In the genomic region with DNA sequence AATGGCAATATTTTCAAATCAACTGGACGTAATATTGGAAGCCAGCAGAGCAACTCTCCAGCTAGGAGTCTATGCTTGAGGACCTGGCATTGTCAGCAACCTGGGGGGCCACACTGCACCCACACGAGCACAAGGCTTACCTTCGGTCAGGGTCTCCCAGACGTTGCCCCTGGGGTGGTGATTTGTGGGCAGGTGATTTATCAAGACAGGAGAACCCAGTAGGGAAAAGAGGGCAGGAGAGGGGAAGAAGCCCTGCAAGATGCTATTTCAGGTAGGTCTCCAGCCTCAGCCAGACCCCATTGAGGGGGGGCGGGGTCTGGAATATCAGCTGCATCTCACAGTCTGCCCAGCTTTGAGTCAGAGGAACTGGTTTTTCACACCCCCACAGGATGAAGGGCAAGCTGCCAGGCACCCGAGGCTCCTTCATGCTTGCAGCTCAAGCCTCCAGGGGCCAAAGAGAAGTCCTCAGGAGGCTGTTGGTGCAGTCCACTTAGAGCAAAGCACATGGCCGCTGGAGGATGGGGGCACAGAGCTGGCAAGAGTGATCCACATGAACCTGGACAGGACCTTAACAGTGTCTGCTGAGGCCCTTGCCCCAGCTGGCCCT, we compare ENCODE assay signal across 18 cellular contexts.
DNase-seq lines count a peak whose midpoint lies in the region; ATAC-seq lines count a peak whose summit lies in the region.
"Had no signal": no experiment of that assay in that cellular context is flagged by ENCODE, and none has a peak within 500 bp of the region (broad histone marks: within the 10 kb centered on the region; RNA-seq: fewer than 3 reads in every experiment).

No MANE protein-coding gene starts in this region.

- peak; percentile 42 for ATAC-seq in activated naive CD8-positive, alpha-beta T cell treated with anti-CD3 and anti-CD28 coated beads, Interleukin-2, amount 50 U/mL, for 24 hours
- ATAC-seq in stimulated activated effector memory CD8-positive, alpha-beta T cell treated with anti-CD3 and anti-CD28 coated beads, Interleukin-12 subunit alpha, Interleukin-12 subunit beta, amount 100 ng/mL, for 72 hours = peak; percentile 43
- ATAC-seq: K562, PC-3 had no signal

- in situ Hi-C loops in KBM-7 (cut with MboI; ENCODE audit: low pct_unique_long_range_greater_than_20kb, low sequenced_read_pairs) = no loop called here

- H3K27me3 Mint-ChIP-seq in activated naive CD8-positive, alpha-beta T cell treated with anti-CD3 and anti-CD28 coated beads, Interleukin-2, amount 50 U/mL, for 24 hours = peaks cover 13% of the 10 kb centered on the region
- peaks cover 16% of the 10 kb centered on the region for H3K27me3 Mint-ChIP-seq in activated naive CD8-positive, alpha-beta T cell treated with anti-CD3 and anti-CD28 coated beads for 36 hours

- H3K4me1 Mint-ChIP-seq in activated naive CD8-positive, alpha-beta T cell treated with anti-CD3 and anti-CD28 coated beads, Interleukin-2, amount 50 U/mL, for 24 hours = peaks cover 20% of the 10 kb centered on the region
- H3K4me1 Mint-ChIP-seq in activated naive CD8-positive, alpha-beta T cell treated with anti-CD3 and anti-CD28 coated beads for 36 hours = peaks cover 4% of the 10 kb centered on the region
- H3K4me1 Mint-ChIP-seq in stimulated activated effector memory CD8-positive, alpha-beta T cell treated with anti-CD3 and anti-CD28 coated beads, Interleukin-12 subunit alpha, Interleukin-12 subunit beta, amount 100 ng/mL, for 72 hours = peaks cover 23% of the 10 kb centered on the region
- H3K4me1 Mint-ChIP-seq: B cell had no signal

- H3K36me3 Mint-ChIP-seq in activated naive CD8-positive, alpha-beta T cell treated with anti-CD3 and anti-CD28 coated beads, Interleukin-2, amount 50 U/mL, for 24 hours (ENCODE audit: low read depth) = no peaks in the 10 kb centered on the region
- H3K36me3 Mint-ChIP-seq in activated naive CD8-positive, alpha-beta T cell treated with anti-CD3 and anti-CD28 coated beads for 36 hours = no peaks in the 10 kb centered on the region
- H3K36me3 Mint-ChIP-seq in stimulated activated effector memory CD8-positive, alpha-beta T cell treated with anti-CD3 and anti-CD28 coated beads, Interleukin-12 subunit alpha, Interleukin-12 subunit beta, amount 100 ng/mL, for 72 hours = no peaks in the 10 kb centered on the region

- no peak overlapping the region for H3K27ac Mint-ChIP-seq in activated naive CD8-positive, alpha-beta T cell treated with anti-CD3 and anti-CD28 coated beads, Interleukin-2, amount 50 U/mL, for 24 hours
- H3K27ac Mint-ChIP-seq in activated naive CD8-positive, alpha-beta T cell treated with anti-CD3 and anti-CD28 coated beads for 36 hours = no peak overlapping the region
- no peak overlapping the region for H3K27ac Mint-ChIP-seq in stimulated activated effector memory CD8-positive, alpha-beta T cell treated with anti-CD3 and anti-CD28 coated beads, Interleukin-12 subunit alpha, Interleukin-12 subunit beta, amount 100 ng/mL, for 72 hours
- H3K27ac Mint-ChIP-seq: B cell, HFFc6 had no signal

- H3K9me3 Mint-ChIP-seq in activated naive CD8-positive, alpha-beta T cell treated with anti-CD3 and anti-CD28 coated beads, Interleukin-2, amount 50 U/mL, for 24 hours = no peaks in the 10 kb centered on the region
- no peaks in the 10 kb centered on the region for H3K9me3 Mint-ChIP-seq in activated naive CD8-positive, alpha-beta T cell treated with anti-CD3 and anti-CD28 coated beads for 36 hours
- no peaks in the 10 kb centered on the region for H3K9me3 Mint-ChIP-seq in stimulated activated effector memory CD8-positive, alpha-beta T cell treated with anti-CD3 and anti-CD28 coated beads, Interleukin-12 subunit alpha, Interleukin-12 subunit beta, amount 100 ng/mL, for 72 hours
- H3K9me3 Mint-ChIP-seq: CD8-positive, alpha-beta memory T cell had no signal

- peak; percentile 12 for DNase-seq in activated naive CD8-positive, alpha-beta T cell treated with anti-CD3 and anti-CD28 coated beads, Interleukin-2, amount 50 U/mL, for 24 hours
- DNase-seq in activated naive CD8-positive, alpha-beta T cell treated with anti-CD3 and anti-CD28 coated beads for 36 hours = no peak
- DNase-seq in HT1080 (ENCODE audit: low read depth) = peak; percentile 88
- DNase-seq in foreskin melanocyte = peak; percentile 8
- DNase-seq in stimulated activated effector memory CD8-positive, alpha-beta T cell treated with anti-CD3 and anti-CD28 coated beads, Interleukin-12 subunit alpha, Interleukin-12 subunit beta, amount 100 ng/mL, for 72 hours (ENCODE audit: low spot score in 2 of 2) = peak in 1 of 2 donors; percentile 58
- DNase-seq in NCI-H1930 (lab: John Stamatoyannopoulos, UW) = no peak
- no peak for DNase-seq in Kasumi-1 (lab: John Stamatoyannopoulos, UW)
- no peak for DNase-seq in KBM-7
- DNase-seq: ACHN; CD8-positive, alpha-beta memory T cell; DMS 273 treated with DMSO at 0.1 percent for 48 hours; HFFc6; MM.1S; NCI-H2081 treated with DMSO at 0.1 percent for 48 hours; NCI-H524 treated with DMSO at 0.1 percent for 48 hours; PC-3 had no signal

- H3K4me3 Mint-ChIP-seq in activated naive CD8-positive, alpha-beta T cell treated with anti-CD3 and anti-CD28 coated beads, Interleukin-2, amount 50 U/mL, for 24 hours = no peak overlapping the region
- no peak overlapping the region for H3K4me3 Mint-ChIP-seq in activated naive CD8-positive, alpha-beta T cell treated with anti-CD3 and anti-CD28 coated beads for 36 hours
- no peak overlapping the region for H3K4me3 Mint-ChIP-seq in stimulated activated effector memory CD8-positive, alpha-beta T cell treated with anti-CD3 and anti-CD28 coated beads, Interleukin-12 subunit alpha, Interleukin-12 subunit beta, amount 100 ng/mL, for 72 hours
- H3K4me3 Mint-ChIP-seq: B cell, HFFc6 had no signal

Comparison
In these comparisons a context has a peak if more than half of its experiments do, and no peak if none do; other contexts are left out.
1. DNase-seq: peak in activated naive CD8-positive, alpha-beta T cell treated with anti-CD3 and anti-CD28 coated beads, Interleukin-2, amount 50 U/mL, for 24 hours (single experiment), HT1080 (single experiment) and foreskin melanocyte (single experiment); none in activated naive CD8-positive, alpha-beta T cell treated with anti-CD3 and anti-CD28 coated beads for 36 hours (single experiment), NCI-H1930 (0 of 2), Kasumi-1 (0 of 2) and KBM-7 (single experiment).